21 cellular contexts compared by ENCODE assay signal in the genomic region with DNA sequence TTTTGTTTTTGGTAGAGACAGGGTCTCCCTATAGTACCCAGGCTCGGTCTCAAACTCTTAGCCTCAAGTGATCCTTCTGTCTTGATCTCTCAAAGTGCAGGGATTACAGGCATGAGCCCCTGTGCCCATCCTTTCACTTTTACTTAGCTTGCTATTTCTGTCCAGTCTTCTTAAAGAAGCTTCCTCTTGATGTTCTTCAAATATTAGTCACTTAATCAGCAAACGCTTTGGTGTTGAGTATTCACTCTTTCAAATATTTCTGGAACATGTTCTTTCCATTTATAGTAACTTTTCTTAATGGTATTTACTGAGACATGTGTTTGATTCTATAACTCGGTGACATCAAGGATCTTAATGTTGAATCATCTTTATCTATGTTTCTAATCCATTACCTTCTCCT.
DNase-seq lines count a peak whose midpoint lies in the region; ATAC-seq, FAIRE-seq and TF ChIP-seq lines count a peak whose summit lies in the region.
"Had no signal": no experiment of that assay in that cellular context is flagged by ENCODE, and none has a peak within 500 bp of the region (broad histone marks: within the 10 kb centered on the region; RNA-seq: fewer than 3 reads in every experiment).

No MANE protein-coding gene starts in this region.

- no peak overlapping the region for H4K5ac ChIP-seq in IMR-90 (ENCODE audit: low read depth, low read length)

- peak overlapping the region; percentile 35 for H3K27ac ChIP-seq in ACC112 (ENCODE audit: low read depth, low read length)
- no peak overlapping the region for H3K27ac ChIP-seq in IMR-90 (ENCODE audit: insufficient read depth, low read length)
- no peak overlapping the region for H3K27ac ChIP-seq in substantia nigra (ENCODE audit: low read depth, low read length, poor library complexity, severe bottlenecking)
- H3K27ac ChIP-seq: C4-2B, KMS-11, SJCRH30 had no signal

- no peak overlapping the region for H2BK15ac ChIP-seq in IMR-90 (ENCODE audit: low read depth, low read length)

- peak overlapping the region; percentile 72; the same call in 1 of the 2 replicates for H2BK20ac ChIP-seq in IMR-90 (ENCODE audit: low read depth, low read length)

- H3K4ac ChIP-seq in IMR-90 (ENCODE audit: low read depth, low read length), result peak overlapping the region; percentile 50; the same call in 1 of the 2 replicates

- peak overlapping the region; percentile 71 for H3K14ac ChIP-seq in IMR-90 (replicated peaks; ENCODE audit: low read depth, low read length)

- TF ChIP-seq RAD21 in IMR-90 (IDR thresholded peaks at IDR 0.05; ENCODE audit: low read length), result no peak

- dilution Hi-C loops in IMR-90 (cut with HindIII; ENCODE audit: low sequenced_read_pairs, unreplicated experiment), result no loop called here

- TF ChIP-seq POLR2A in IMR-90 (IDR thresholded peaks at IDR 0.05; ENCODE audit: low read depth, low read length), result no peak

- no peaks in the 10 kb centered on the region for H3K79me2 ChIP-seq in ACC112 (ENCODE audit: control insufficient read depth, insufficient read depth, low read length, unreplicated experiment)

- H3K36me3 ChIP-seq in ACC112 (ENCODE audit: insufficient read depth, low read length) (no peaks in the 10 kb centered on the region), IMR-90 (ENCODE audit: control insufficient read depth, insufficient read depth, low read length) (no peaks in the 10 kb centered on the region)
- H3K36me3 ChIP-seq: SJCRH30 had no signal

- no peak for ATAC-seq in IMR-90 (ENCODE audit: low read depth)
- ATAC-seq: GM12878, HepG2 had no signal

- H4K91ac ChIP-seq in IMR-90 (ENCODE audit: insufficient read depth, low read depth, low read length), result peak overlapping the region; percentile 87

- H3K9me3 ChIP-seq in IMR-90 (ENCODE audit: control insufficient read depth, insufficient read depth, low read length), result peaks cover 5% of the 10 kb centered on the region
- H3K9me3 ChIP-seq: SJCRH30 had no signal

- no peak overlapping the region for H2AFZ ChIP-seq in ACC112 (ENCODE audit: low read length, unreplicated experiment)
- H2AFZ ChIP-seq in IMR-90 (replicated peaks; ENCODE audit: low read length, poor library complexity), result no peak overlapping the region

- no peaks in the 10 kb centered on the region for H3K9me1 ChIP-seq in IMR-90 (ENCODE audit: insufficient read depth, low read length)

- H4K8ac ChIP-seq in IMR-90 (ENCODE audit: low read depth in 2 of 2, low read length in 2 of 2), result peak overlapping the region; percentile 60 to 75; a peak in 3 of 4 replicates

- H3K27me3 ChIP-seq in ACC112 (ENCODE audit: insufficient read depth, low read length) (no peaks in the 10 kb centered on the region), IMR-90 (ENCODE audit: control insufficient read depth, insufficient read depth, low read length) (no peaks in the 10 kb centered on the region)
- H3K27me3 ChIP-seq: SJCRH30 had no signal

- H3K27me3 Mint-ChIP-seq in chondrocyte (ENCODE audit: low read depth), result no peaks in the 10 kb centered on the region

- peaks cover 1% of the 10 kb centered on the region for H3K36me3 Mint-ChIP-seq in chondrocyte (ENCODE audit: low read depth)

- DNase-seq in IMR-90, result peak; percentile 47
- DNase-seq in chondrocyte (ENCODE audit: low spot score), result no peak
- peak; percentile 20 for DNase-seq in kidney tubule cell (ENCODE audit: low spot score)
- no peak for DNase-seq in stimulated activated CD4-positive, alpha-beta T cell treated with anti-CD3 and anti-CD28 coated beads, Interleukin-2, amount 100 ng/mL, for 24 hours
- no peak for DNase-seq in substantia nigra (lab: John Stamatoyannopoulos, UW)
- no peak for DNase-seq in HTR-8/SVneo (ENCODE audit: insufficient read length, low spot score)
- DNase-seq in stimulated activated CD4-positive, alpha-beta T cell treated with anti-CD3 and anti-CD28 coated beads, Interleukin-15, amount 100 ng/mL, for 24 hours, result no peak
- DNase-seq: DMS 273 treated with DMSO at 0.1 percent for 48 hours; GDM1; GOT3; NCI-H1092; NCI-H2081 treated with DMSO at 0.1 percent for 48 hours; NCI-H524; NK-92 treated with Interleukin-12 subunit alpha and Interleukin-12 subunit beta, amount 100 ng/mL, for 24 hours; RPMI8226; SJCRH30 had no signal

- intact Hi-C loops in IMR-90 (cut with micrococcal nuclease), result no loop called here

- peak overlapping the region; percentile 43 for H3K27ac Mint-ChIP-seq in chondrocyte (ENCODE audit: unreplicated experiment)

- no peak overlapping the region; the same call in 1 of the 2 replicates for H3K9ac ChIP-seq in IMR-90 (ENCODE audit: low read depth, low read length)
- H3K9ac ChIP-seq: KMS-11 had no signal

- CTCF ChIA-PET in IMR-90 (lab: Yijun Ruan, JAX), result no interaction called here

- H2AK5ac ChIP-seq in IMR-90 (ENCODE audit: low read depth, low read length), result peak overlapping the region; percentile 59

- no peak for TF ChIP-seq CTCF in IMR-90 (conservative IDR thresholded peaks at IDR 0.05; ENCODE audit: low read depth, low read length)
- TF ChIP-seq CTCF in chondrocyte (IDR thresholded peaks at IDR 0.05), result no peak

- no peaks in the 10 kb centered on the region for H4K20me1 ChIP-seq in IMR-90 (ENCODE audit: insufficient read depth, low read length)

- peaks cover 35% of the 10 kb centered on the region for H3K4me1 ChIP-seq in ACC112 (ENCODE audit: control insufficient read depth, insufficient read depth, low read length, unreplicated experiment)
- H3K4me1 ChIP-seq in IMR-90 (ENCODE audit: control insufficient read depth, insufficient read depth, low read length), result no peaks in the 10 kb centered on the region
- H3K4me1 ChIP-seq: SJCRH30 had no signal

- no peak for FAIRE-seq in HTR-8/SVneo (lab: Jason Lieb, UNC)
- FAIRE-seq: GM12878, HepG2 had no signal

- H3K18ac ChIP-seq in IMR-90 (ENCODE audit: low read depth, low read length), result peak overlapping the region; percentile 44; the same call in 1 of the 2 replicates

- peak overlapping the region; percentile 82 for H2AK9ac ChIP-seq in IMR-90 (replicated peaks; ENCODE audit: low read depth, low read length, poor library complexity)

- H3K23ac ChIP-seq in IMR-90 (ENCODE audit: low read depth, low read length), result no peak overlapping the region

- in situ Hi-C loops in IMR-90 (cut with MboI; ENCODE audit: low sequenced_read_pairs), result no loop called here

- H3K4me1 Mint-ChIP-seq in chondrocyte (ENCODE audit: low read depth), result peaks cover 12% of the 10 kb centered on the region

- no peak overlapping the region for H3K4me3 Mint-ChIP-seq in chondrocyte (ENCODE audit: unreplicated experiment)

- H3K4me3 ChIP-seq in ACC112 (ENCODE audit: low read depth, low read length) (peak overlapping the region; percentile 19; the same call in 1 of the 2 replicates), IMR-90 (ENCODE audit: insufficient read depth, low read depth, low read length) (no peak overlapping the region)
- H3K4me3 ChIP-seq: GM12878, SJCRH30 had no signal

- BruUV-seq in IMR-90 (replicated peaks; lab: Mats Ljungman, UMichigan), result no TSS peak

- H3K4me2 ChIP-seq in IMR-90 (ENCODE audit: low read depth, low read length), result peak overlapping the region; percentile 79; the same call in 1 of the 2 replicates
- H3K4me2 ChIP-seq: KMS-11 had no signal

- H3K9me3 Mint-ChIP-seq in chondrocyte (ENCODE audit: low read depth), result no peaks in the 10 kb centered on the region

- H3K79me1 ChIP-seq in IMR-90 (ENCODE audit: low read depth in 1 of 2, low read length in 2 of 2), result no peaks in the 10 kb centered on the region

- H3K56ac ChIP-seq in IMR-90 (ENCODE audit: extremely low read depth, insufficient read depth, low read length), result peak overlapping the region; percentile 6; the same call in 1 of the 2 replicates

- H2BK5ac ChIP-seq in IMR-90 (ENCODE audit: low read depth, low read length, poor library complexity, severe bottlenecking), result peak overlapping the region; percentile 81

- H2BK120ac ChIP-seq in IMR-90 (ENCODE audit: low read depth, low read length), result peak overlapping the region; percentile 81; the same call in 1 of the 2 replicates

- POLR2A ChIA-PET in IMR-90 (lab: Charles Lee; ENCODE audit: unreplicated experiment), result no interaction called here

- WGBS in IMR-90 (ENCODE audit: extremely low coverage in 2 of 2, insufficient read length in 1 of 2), 2 experiments, result no CpG with 5 or more reads among the region's 3 CpGs

TF ChIP-seq in IMR-90, 13 proteins besides CTCF, POLR2A, EP300 and RAD21:
- TF ChIP-seq, protein P1, sequence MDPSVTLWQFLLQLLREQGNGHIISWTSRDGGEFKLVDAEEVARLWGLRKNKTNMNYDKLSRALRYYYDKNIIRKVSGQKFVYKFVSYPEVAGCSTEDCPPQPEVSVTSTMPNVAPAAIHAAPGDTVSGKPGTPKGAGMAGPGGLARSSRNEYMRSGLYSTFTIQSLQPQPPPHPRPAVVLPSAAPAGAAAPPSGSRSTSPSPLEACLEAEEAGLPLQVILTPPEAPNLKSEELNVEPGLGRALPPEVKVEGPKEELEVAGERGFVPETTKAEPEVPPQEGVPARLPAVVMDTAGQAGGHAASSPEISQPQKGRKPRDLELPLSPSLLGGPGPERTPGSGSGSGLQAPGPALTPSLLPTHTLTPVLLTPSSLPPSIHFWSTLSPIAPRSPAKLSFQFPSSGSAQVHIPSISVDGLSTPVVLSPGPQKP (IDR thresholded peaks at IDR 0.05; ENCODE audit: borderline replicate concordance, low read depth, low read length), result no peak
- TF ChIP-seq FOS (IDR thresholded peaks at IDR 0.05; ENCODE audit: low read depth, low read length) (no peak), CEBPB (IDR thresholded peaks at IDR 0.05; ENCODE audit: low read depth, low read length) (no peak), RCOR1 (IDR thresholded peaks at IDR 0.05; ENCODE audit: insufficient replicate concordance, low read length) (no peak), CHD1 (IDR thresholded peaks at IDR 0.05; ENCODE audit: low read depth, low read length) (no peak), NFE2L2 (IDR thresholded peaks at IDR 0.05; ENCODE audit: low read depth, low read length) (no peak), MAFK (IDR thresholded peaks at IDR 0.05; ENCODE audit: low read depth, low read length) (no peak), MXI1 (IDR thresholded peaks at IDR 0.05; ENCODE audit: borderline replicate concordance, low read depth, low read length) (no peak), MAZ (IDR thresholded peaks at IDR 0.05; ENCODE audit: borderline replicate concordance, low read depth, low read length) (no peak), BHLHE40 (IDR thresholded peaks at IDR 0.05; ENCODE audit: low read depth, low read length) (no peak), RFX5 (IDR thresholded peaks at IDR 0.05; ENCODE audit: low read depth, low read length) (no peak)
- TF ChIP-seq, protein P2, sequence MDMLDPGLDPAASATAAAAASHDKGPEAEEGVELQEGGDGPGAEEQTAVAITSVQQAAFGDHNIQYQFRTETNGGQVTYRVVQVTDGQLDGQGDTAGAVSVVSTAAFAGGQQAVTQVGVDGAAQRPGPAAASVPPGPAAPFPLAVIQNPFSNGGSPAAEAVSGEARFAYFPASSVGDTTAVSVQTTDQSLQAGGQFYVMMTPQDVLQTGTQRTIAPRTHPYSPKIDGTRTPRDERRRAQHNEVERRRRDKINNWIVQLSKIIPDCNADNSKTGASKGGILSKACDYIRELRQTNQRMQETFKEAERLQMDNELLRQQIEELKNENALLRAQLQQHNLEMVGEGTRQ (IDR thresholded peaks at IDR 0.05; ENCODE audit: low read depth, low read length), result no peak

Comparison
In these comparisons a context has a peak if more than half of its experiments do, and no peak if none do; other contexts are left out.
1. DNase-seq: peak in IMR-90 (single experiment) and kidney tubule cell (single experiment); none in chondrocyte (single experiment), stimulated activated CD4-positive, alpha-beta T cell treated with anti-CD3 and anti-CD28 coated beads, Interleukin-2, amount 100 ng/mL, for 24 hours (0 of 2), substantia nigra (0 of 49), HTR-8/SVneo (single experiment) and stimulated activated CD4-positive, alpha-beta T cell treated with anti-CD3 and anti-CD28 coated beads, Interleukin-15, amount 100 ng/mL, for 24 hours (single experiment).